Comparison of ENCODE assay signal across 21 cellular contexts in genomic region chr7:38274493-38274892, GRCh38.
DNase-seq lines count a peak whose midpoint lies in the region; ATAC-seq, FAIRE-seq and TF ChIP-seq lines count a peak whose summit lies in the region.
"Had no signal": no experiment of that assay in that cellular context is flagged by ENCODE, and none has a peak within 500 bp of the region (broad histone marks: within the 10 kb centered on the region; RNA-seq: fewer than 3 reads in every experiment).

No MANE protein-coding gene starts in this region.

- no peak for DNase-seq in CD4-positive, alpha-beta T cell
- DNase-seq in HL-60 (ENCODE audit: low read depth in 1 of 2, low spot score in 1 of 2) (peak; percentile 41 to 73), iris pigment epithelial cell (ENCODE audit: low read depth) (peak; percentile 22), NCI-H2196 (lab: John Stamatoyannopoulos, UW; ENCODE audit: unreplicated experiment) (no peak), GM19239 (ENCODE audit: insufficient read length, low spot score) (no peak), WERI-Rb-1 (no peak)
- DNase-seq: activated B cell treated with CpG ODN at 0.5 μM for 24 hours; activated effector memory CD4-positive, alpha-beta T cell treated with Interleukin-2 at 50 U/mL for 16 hours; anterior cingulate cortex; cerebellar nuclear complex; effector memory CD4-positive, alpha-beta T cell; heart right ventricle; NCI-H1417; NCI-H524 treated with DMSO at 0.1 percent for 48 hours; nucleus accumbens; right cardiac atrium; stimulated activated naive CD4-positive, alpha-beta T cell; T-helper 1 cell; tibial artery had no signal

- H3K4me3 ChIP-seq in HL-60 (replicated peaks; ENCODE audit: insufficient read depth, low read length) (peak overlapping the region; percentile 72), WERI-Rb-1 (ENCODE audit: low read depth, low read length) (no peak overlapping the region)
- H3K4me3 ChIP-seq: GM23338, tibial artery had no signal

- no peaks in the 10 kb centered on the region for H3K9me3 ChIP-seq in CD4-positive, alpha-beta T cell (ENCODE audit: control insufficient read depth, low read length)
- no peaks in the 10 kb centered on the region for H3K9me3 ChIP-seq in WERI-Rb-1 (ENCODE audit: severe bottlenecking)
- H3K9me3 ChIP-seq: heart right ventricle, tibial artery had no signal

- H3K9me3 Mint-ChIP-seq in CD4-positive, alpha-beta T cell, result no peaks in the 10 kb centered on the region
- H3K9me3 Mint-ChIP-seq: activated B cell treated with CpG ODN at 0.5 μM for 24 hours, GM23338 had no signal

- H3K27ac ChIP-seq in CD4-positive, alpha-beta T cell (ENCODE audit: low read depth, low read length), result no peak overlapping the region
- H3K27ac ChIP-seq in HL-60 (replicated peaks) (peak overlapping the region; percentile 92), VCaP (peak overlapping the region; percentile 100), WERI-Rb-1 (no peak overlapping the region)
- H3K27ac ChIP-seq: tibial artery had no signal

- no peaks in the 10 kb centered on the region for H3K36me3 ChIP-seq in WERI-Rb-1
- H3K36me3 ChIP-seq: heart right ventricle, tibial artery had no signal

- H3K4me3 Mint-ChIP-seq in CD4-positive, alpha-beta T cell, result peak overlapping the region; percentile 45
- H3K4me3 Mint-ChIP-seq: activated B cell treated with CpG ODN at 0.5 μM for 24 hours, GM23338 had no signal

- intact Hi-C loops in CD4-positive, alpha-beta T cell (cut with DNase I, micrococcal nuclease), result no loop called here

- TF ChIP-seq CTCF in CD4-positive, alpha-beta T cell (IDR thresholded peaks at IDR 0.05), result no peak
- TF ChIP-seq CTCF in HL-60 (IDR thresholded peaks at IDR 0.05; ENCODE audit: insufficient read depth, low read length), result no peak
- no peak for TF ChIP-seq CTCF in VCaP (conservative IDR thresholded peaks at IDR 0.05)
- no peak for TF ChIP-seq CTCF in WERI-Rb-1 (IDR thresholded peaks at IDR 0.05; ENCODE audit: low read depth, low read length)

- ATAC-seq in CD4-positive, alpha-beta T cell (ENCODE audit: poor library complexity), result no peak
- ATAC-seq: GM23338, heart right ventricle, right cardiac atrium had no signal

- H3K27me3 ChIP-seq in CD4-positive, alpha-beta T cell (ENCODE audit: control insufficient read depth, insufficient read depth, low read length), result no peaks in the 10 kb centered on the region
- no peaks in the 10 kb centered on the region for H3K27me3 ChIP-seq in HL-60 (ENCODE audit: insufficient read depth, poor library complexity, severe bottlenecking)
- H3K27me3 ChIP-seq in WERI-Rb-1 (ENCODE audit: insufficient read depth, low read depth, severe bottlenecking), result no peaks in the 10 kb centered on the region
- H3K27me3 ChIP-seq: tibial artery had no signal

- no peaks in the 10 kb centered on the region for H3K4me1 Mint-ChIP-seq in CD4-positive, alpha-beta T cell (ENCODE audit: low read depth)
- H3K4me1 Mint-ChIP-seq: activated B cell treated with CpG ODN at 0.5 μM for 24 hours had no signal

- POLR2A ChIA-PET in CD4-positive, alpha-beta T cell (lab: Charles Lee), result no interaction called here

- H3K27me3 Mint-ChIP-seq in CD4-positive, alpha-beta T cell, result no peaks in the 10 kb centered on the region

- no peak for FAIRE-seq in GM19239 (lab: Jason Lieb, UNC)

- no peaks in the 10 kb centered on the region for H3K36me3 Mint-ChIP-seq in CD4-positive, alpha-beta T cell (ENCODE audit: low read depth)

- CTCF ChIA-PET in CD4-positive, alpha-beta T cell (lab: Charles Lee), result interaction anchor here (0.6 to 1.1 kb wide), 3 partner anchors 25 to 61 kb away, joined by 3 read pairs; no protein-coding TSS in a partner anchor

- H3K27ac Mint-ChIP-seq in CD4-positive, alpha-beta T cell, result no peak overlapping the region
- H3K27ac Mint-ChIP-seq: activated B cell treated with CpG ODN at 0.5 μM for 24 hours, GM23338 had no signal

Comparison
In these comparisons a context has a peak if more than half of its experiments do, and no peak if none do; other contexts are left out.
1. DNase-seq: peak in HL-60 (2 of 2) and iris pigment epithelial cell (single experiment); none in CD4-positive, alpha-beta T cell (0 of 10), NCI-H2196 (single experiment), GM19239 (single experiment) and WERI-Rb-1 (single experiment).
2. H3K27ac ChIP-seq: peak in HL-60 (single experiment) and VCaP (single experiment); none in CD4-positive, alpha-beta T cell (single experiment) and WERI-Rb-1 (single experiment).